In genomic region chr1:47326271-47326670, GRCh38 we compare ENCODE assay signal across 17 cellular contexts.
"Had no signal": no experiment of that assay in that cellular context is flagged by ENCODE, and none has a peak within 500 bp of the region (broad histone marks: within the 10 kb centered on the region; RNA-seq: fewer than 3 reads in every experiment).

No MANE protein-coding gene starts in this region.

- DNase-seq: activated CD4-positive, alpha-beta T cell treated with anti-CD3 and anti-CD28 coated beads for 48 hours; activated CD4-positive, alpha-beta T cell treated with anti-CD3 and anti-CD28 coated beads, Interleukin-2, amount 50 U/mL, for 4 hours; activated CD4-positive, CD25-positive, alpha-beta regulatory T cell treated with anti-CD3 and anti-CD28 coated beads, Interleukin-2, amount 50 U/mL, for 72 hours; activated CD8-positive, alpha-beta memory T cell treated with anti-CD3 and anti-CD28 coated beads, Interleukin-2, amount 50 U/mL, for 48 hours; activated CD8-positive, alpha-beta T cell treated with anti-CD3 and anti-CD28 coated beads, Interleukin-2, amount 10 ng/mL, durations not matched to agents 7 days and 5 days; activated naive CD4-positive, alpha-beta T cell treated with anti-CD3 and anti-CD28 coated beads, Interleukin-2, amount 50 U/mL, for 16 hours; activated naive CD8-positive, alpha-beta T cell treated with anti-CD3 and anti-CD28 coated beads, Interleukin-2, amount 10 ng/mL, durations not matched to agents 7 days and 5 days; activated T-cell treated with anti-CD3 and anti-CD28 coated beads, Interleukin-2, amount 50 U/mL, for 1 hour; adrenal gland; anterior cingulate cortex; KG1; NCI-H1092; NK-92 treated with Interleukin-12 subunit alpha and Interleukin-12 subunit beta, amount 100 ng/mL, for 24 hours; SHP77 treated with DMSO at 0.1 percent for 48 hours had no signal

- H3K36me3 Mint-ChIP-seq: activated naive CD8-positive, alpha-beta T cell treated with anti-CD3 and anti-CD28 coated beads, Interleukin-2, amount 10 ng/mL, durations not matched to agents 7 days and 5 days; WTC11 had no signal

- H3K4me3 ChIP-seq: adrenal gland, breast epithelium had no signal

- H3K9me3 Mint-ChIP-seq: activated naive CD8-positive, alpha-beta T cell treated with anti-CD3 and anti-CD28 coated beads, Interleukin-2, amount 10 ng/mL, durations not matched to agents 7 days and 5 days; T-helper 1 cell treated with Interleukin-12 subunit alpha and Interleukin-12 subunit beta and Interleukin-4 antibody, amounts not matched to agents 30 μg/mL and 1 μg/mL, for 36 hours; WTC11 had no signal

- H3K4me1 Mint-ChIP-seq: WTC11 had no signal

- H3K27ac Mint-ChIP-seq: activated CD8-positive, alpha-beta T cell treated with anti-CD3 and anti-CD28 coated beads, Interleukin-2, amount 10 ng/mL, durations not matched to agents 7 days and 5 days; activated naive CD8-positive, alpha-beta T cell treated with anti-CD3 and anti-CD28 coated beads, Interleukin-2, amount 10 ng/mL, durations not matched to agents 7 days and 5 days; T-helper 1 cell treated with Interleukin-12 subunit alpha and Interleukin-12 subunit beta and Interleukin-4 antibody, amounts not matched to agents 30 μg/mL and 1 μg/mL, for 36 hours; WTC11 had no signal

- H3K4me1 ChIP-seq: adrenal gland, breast epithelium had no signal

- H3K36me3 ChIP-seq: adrenal gland, breast epithelium had no signal

- H3K27me3 ChIP-seq: adrenal gland, breast epithelium had no signal

- H3K27me3 Mint-ChIP-seq: activated naive CD8-positive, alpha-beta T cell treated with anti-CD3 and anti-CD28 coated beads, Interleukin-2, amount 10 ng/mL, durations not matched to agents 7 days and 5 days had no signal

- H3K4me3 Mint-ChIP-seq: activated CD8-positive, alpha-beta T cell treated with anti-CD3 and anti-CD28 coated beads, Interleukin-2, amount 10 ng/mL, durations not matched to agents 7 days and 5 days; activated naive CD8-positive, alpha-beta T cell treated with anti-CD3 and anti-CD28 coated beads, Interleukin-2, amount 10 ng/mL, durations not matched to agents 7 days and 5 days; T-helper 1 cell treated with Interleukin-12 subunit alpha and Interleukin-12 subunit beta and Interleukin-4 antibody, amounts not matched to agents 30 μg/mL and 1 μg/mL, for 36 hours; WTC11 had no signal

- H3K9me3 ChIP-seq: adrenal gland, breast epithelium had no signal

- ATAC-seq: activated CD8-positive, alpha-beta T cell treated with anti-CD3 and anti-CD28 coated beads, Interleukin-2, amount 10 ng/mL, durations not matched to agents 7 days and 5 days; WTC11 had no signal

- H3K27ac ChIP-seq: adrenal gland had no signal
